22 cellular contexts compared by ENCODE assay signal in the genomic region with DNA sequence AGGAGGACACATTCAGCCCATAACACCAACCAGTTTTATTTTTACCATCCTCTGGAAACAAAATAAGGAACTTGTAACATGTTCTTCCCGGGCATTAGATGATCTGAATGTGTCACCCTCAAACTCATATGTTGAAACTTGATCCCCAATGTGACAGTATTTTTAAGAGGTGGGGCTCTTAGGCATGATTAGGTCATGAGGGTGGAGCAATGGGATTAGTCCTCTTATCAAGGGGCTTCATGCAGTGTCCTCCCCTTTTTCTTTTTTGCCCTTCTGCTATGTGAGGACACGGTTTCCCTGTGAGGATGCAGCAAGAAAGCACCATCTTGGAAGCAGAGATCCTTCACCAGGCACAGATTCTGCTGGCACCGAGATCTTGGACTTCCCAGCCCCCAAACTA.
"Had no signal": no experiment of that assay in that cellular context is flagged by ENCODE, and none has a peak within 500 bp of the region (broad histone marks: within the 10 kb centered on the region; RNA-seq: fewer than 3 reads in every experiment).

No MANE protein-coding gene starts in this region.

- H3K9me3 Mint-ChIP-seq: natural killer cell; stimulated activated effector memory CD8-positive, alpha-beta T cell treated with anti-CD3 and anti-CD28 coated beads, Interleukin-12 subunit alpha, Interleukin-12 subunit beta, amount 100 ng/mL, for 72 hours; type B pancreatic cell had no signal

- H3K27me3 Mint-ChIP-seq: type B pancreatic cell had no signal

- ATAC-seq: esophagus mucosa; left ventricle myocardium superior; lower lobe of right lung; natural killer cell; psoas muscle; right cardiac atrium; stimulated activated effector memory CD8-positive, alpha-beta T cell treated with anti-CD3 and anti-CD28 coated beads, Interleukin-12 subunit alpha, Interleukin-12 subunit beta, amount 100 ng/mL, for 72 hours had no signal

- DNase-seq: dorsolateral prefrontal cortex; effector CD4-positive, alpha-beta T cell; foreskin fibroblast; hypothalamus; left ventricle myocardium superior; lower lobe of right lung; natural killer cell; occipital lobe; ovary; posterior cingulate gyrus; psoas muscle; right cardiac atrium; sigmoid colon; stimulated activated CD4-positive, alpha-beta T cell treated with anti-CD3 and anti-CD28 coated beads, Interleukin-2, amount 100 ng/mL, for 24 hours; stimulated activated CD4-positive, alpha-beta T cell treated with anti-CD3 and anti-CD28 coated beads, Interleukin-4, amount 100 ng/mL, for 24 hours; stimulated activated naive CD4-positive, alpha-beta T cell treated with Interleukin-2 at 50 U/mL for 16 hours; substantia nigra; testis; tibial artery had no signal

- H3K4me3 Mint-ChIP-seq: natural killer cell; stimulated activated effector memory CD8-positive, alpha-beta T cell treated with anti-CD3 and anti-CD28 coated beads, Interleukin-12 subunit alpha, Interleukin-12 subunit beta, amount 100 ng/mL, for 72 hours; type B pancreatic cell had no signal

- H3K36me3 Mint-ChIP-seq: stimulated activated effector memory CD8-positive, alpha-beta T cell treated with anti-CD3 and anti-CD28 coated beads, Interleukin-12 subunit alpha, Interleukin-12 subunit beta, amount 100 ng/mL, for 72 hours; type B pancreatic cell had no signal

- H3K27ac Mint-ChIP-seq: natural killer cell; stimulated activated effector memory CD8-positive, alpha-beta T cell treated with anti-CD3 and anti-CD28 coated beads, Interleukin-12 subunit alpha, Interleukin-12 subunit beta, amount 100 ng/mL, for 72 hours; type B pancreatic cell had no signal
